In genomic region chr1:67647036-67647798, GRCh38 we compare ENCODE assay signal across 1 cellular context.
TF ChIP-seq lines count a peak whose summit lies in the region.

No MANE protein-coding gene starts in this region.

TF ChIP-seq in HepG2, 621 proteins besides CTCF, POLR2A, EP300 and RAD21 (continued from another document):
- no peak for TF ChIP-seq ZNF747 (CRISPR knock-in tag; IDR thresholded peaks at IDR 0.05; ENCODE audit: borderline replicate concordance)
- no peak for TF ChIP-seq ZFP91 (CRISPR knock-in tag; IDR thresholded peaks at IDR 0.05; ENCODE audit: borderline replicate concordance)
- no peak for TF ChIP-seq GABPB1 (CRISPR knock-in tag; IDR thresholded peaks at IDR 0.05)
- no peak for TF ChIP-seq ASH2L (IDR thresholded peaks at IDR 0.05; ENCODE audit: insufficient read length, low read depth, low read length)
- no peak for TF ChIP-seq KMT2A (CRISPR knock-in tag; IDR thresholded peaks at IDR 0.05)
- TF ChIP-seq THYN1 (CRISPR knock-in tag; IDR thresholded peaks at IDR 0.05; ENCODE audit: borderline replicate concordance, low read depth): no peak
- TF ChIP-seq BRD4 (CRISPR knock-in tag; IDR thresholded peaks at IDR 0.05): no peak
- no peak for TF ChIP-seq SOX13 (IDR thresholded peaks at IDR 0.05)
- no peak for TF ChIP-seq SOX13 (CRISPR knock-in tag; conservative IDR thresholded peaks at IDR 0.05 in 1 of 2, IDR thresholded peaks at IDR 0.05 in 1 of 2)
- TF ChIP-seq AGO2 (optimal IDR thresholded peaks at IDR 0.05; ENCODE audit: low read depth, low read length): no peak
- TF ChIP-seq ZFY (CRISPR knock-in tag; IDR thresholded peaks at IDR 0.05): no peak
- no peak for TF ChIP-seq GMEB2 (CRISPR knock-in tag; IDR thresholded peaks at IDR 0.05; ENCODE audit: low read depth)
- no peak for TF ChIP-seq ETV6 (CRISPR knock-in tag; conservative IDR thresholded peaks at IDR 0.05)
- no peak for TF ChIP-seq MED13 (CRISPR knock-in tag; IDR thresholded peaks at IDR 0.05)
- no peak for TF ChIP-seq FOXO4 (CRISPR knock-in tag; conservative IDR thresholded peaks at IDR 0.05)
